ENCODE assay signal across 23 cellular contexts in genomic region chr20:39356913-39357312, GRCh38.
DNase-seq lines count a peak whose midpoint lies in the region; ATAC-seq, FAIRE-seq and TF ChIP-seq lines count a peak whose summit lies in the region.
"Had no signal": no experiment of that assay in that cellular context is flagged by ENCODE, and none has a peak within 500 bp of the region (broad histone marks: within the 10 kb centered on the region; RNA-seq: fewer than 3 reads in every experiment).

No MANE protein-coding gene starts in this region.

- no peaks in the 10 kb centered on the region for H4K20me1 ChIP-seq in OCI-LY3 (ENCODE audit: insufficient read depth, low read length)
- H4K20me1 ChIP-seq in HepG2 (ENCODE audit: insufficient read depth, low read length), result no peaks in the 10 kb centered on the region

- no peaks in the 10 kb centered on the region for H3K9me3 ChIP-seq in right atrium auricular region
- peaks cover 4% of the 10 kb centered on the region; the same call in 1 of the 2 replicates for H3K9me3 ChIP-seq in OCI-LY3 (ENCODE audit: insufficient read depth, low read length)
- H3K9me3 ChIP-seq in HepG2 (ENCODE audit: low read length), result no peaks in the 10 kb centered on the region

- ATAC-seq in Right ventricle myocardium inferior (peak; percentile 42), HepG2 (no peak), HG03039 (IDR thresholded peaks at IDR 0.05; ENCODE audit: unreplicated experiment) (no peak)
- no peak for ATAC-seq in stimulated activated memory B cell treated with anti-CD40 and anti-IgM and Interleukin-4, amounts not matched to agents 10 μg/mL and 1 μg/mL and 100 μg/mL, for 72 hours
- ATAC-seq: K562 had no signal

- H3K27me3 Mint-ChIP-seq in stimulated activated memory B cell treated with anti-CD40 and anti-IgM and Interleukin-4, amounts not matched to agents 10 μg/mL and 1 μg/mL and 100 μg/mL, for 72 hours, result no peaks in the 10 kb centered on the region
- H3K27me3 Mint-ChIP-seq: CD8-positive, alpha-beta memory T cell had no signal

- H3K4me1 ChIP-seq in right atrium auricular region, result no peaks in the 10 kb centered on the region
- peaks cover 40% of the 10 kb centered on the region for H3K4me1 ChIP-seq in OCI-LY3 (ENCODE audit: low read length)
- no peaks in the 10 kb centered on the region for H3K4me1 ChIP-seq in HepG2 (ENCODE audit: insufficient read depth, low read length)

- FAIRE-seq in HepG2 (lab: Jason Lieb, UNC), result no peak
- FAIRE-seq: A204.1, G401.6, K562 had no signal

- H3K9ac ChIP-seq in OCI-LY3 (ENCODE audit: low read length) (no peak overlapping the region), HepG2 (ENCODE audit: insufficient read depth, low read depth, low read length) (no peak overlapping the region)

- BruUV-seq in HepG2 (replicated peaks; lab: Mats Ljungman, UMichigan), result no TSS peak

- peak overlapping the region; percentile 14 for H3K27ac Mint-ChIP-seq in stimulated activated memory B cell treated with anti-CD40 and anti-IgM and Interleukin-4, amounts not matched to agents 10 μg/mL and 1 μg/mL and 100 μg/mL, for 72 hours
- H3K27ac Mint-ChIP-seq: CD8-positive, alpha-beta memory T cell; HFFc6 had no signal

- DNase-seq in Right ventricle myocardium inferior (ENCODE audit: missing footprints) (no peak), right atrium auricular region (ENCODE audit: low spot score) (no peak), HepG2 (ENCODE audit: low spot score) (no peak), GM10266 (ENCODE audit: extremely low spot score) (no peak), NCI-H2227 treated with DMSO at 0.1 percent for 48 hours (lab: John Stamatoyannopoulos, UW) (no peak)
- DNase-seq: Calu3; CD8-positive, alpha-beta memory T cell; H7; HFFc6; NCI-H1417; NCI-H1930; NCI-H345; NCI-H82; SHP77 treated with DMSO at 0.1 percent for 48 hours; SW 1271 had no signal

- H2AFZ ChIP-seq in OCI-LY3 (ENCODE audit: low read depth, low read length) (no peak overlapping the region), HepG2 (ENCODE audit: low read length) (no peak overlapping the region)

- no peaks in the 10 kb centered on the region for H3K36me3 Mint-ChIP-seq in stimulated activated memory B cell treated with anti-CD40 and anti-IgM and Interleukin-4, amounts not matched to agents 10 μg/mL and 1 μg/mL and 100 μg/mL, for 72 hours
- H3K36me3 Mint-ChIP-seq: CD8-positive, alpha-beta memory T cell had no signal

- no peak overlapping the region for H3K4me3 Mint-ChIP-seq in stimulated activated memory B cell treated with anti-CD40 and anti-IgM and Interleukin-4, amounts not matched to agents 10 μg/mL and 1 μg/mL and 100 μg/mL, for 72 hours
- H3K4me3 Mint-ChIP-seq: CD8-positive, alpha-beta memory T cell; HFFc6 had no signal

- H3K79me2 ChIP-seq in OCI-LY3 (ENCODE audit: low read length) (no peaks in the 10 kb centered on the region), HepG2 (ENCODE audit: insufficient read depth, low read length) (no peaks in the 10 kb centered on the region)

- 4% methylated on average over 1 of the region's 1 CpG for WGBS in HepG2 (ENCODE audit: low lambda C conversion rate)

- peaks cover 5% of the 10 kb centered on the region for H3K9me3 Mint-ChIP-seq in stimulated activated memory B cell treated with anti-CD40 and anti-IgM and Interleukin-4, amounts not matched to agents 10 μg/mL and 1 μg/mL and 100 μg/mL, for 72 hours

- TF ChIP-seq POLR2A in HepG2 (IDR thresholded peaks at IDR 0.05; ENCODE audit: insufficient read depth in 1 of 2, low read depth in 2 of 2, low read length in 2 of 2), result no peak

- peaks cover 25% of the 10 kb centered on the region for H3K4me1 Mint-ChIP-seq in stimulated activated memory B cell treated with anti-CD40 and anti-IgM and Interleukin-4, amounts not matched to agents 10 μg/mL and 1 μg/mL and 100 μg/mL, for 72 hours
- H3K4me1 Mint-ChIP-seq: CD8-positive, alpha-beta memory T cell had no signal

- CTCF ChIA-PET in HepG2 (lab: Yijun Ruan, JAX; ENCODE audit: low intra/inter-chr PET ratio, low total read pairs), result no interaction called here

- TF ChIP-seq EP300 in HepG2 (IDR thresholded peaks at IDR 0.05; ENCODE audit: low read depth in 2 of 2, low read length in 2 of 2) (no peak), HepG2 (CRISPR knock-in tag; IDR thresholded peaks at IDR 0.05; ENCODE audit: borderline replicate concordance) (no peak)

- TF ChIP-seq CTCF in right atrium auricular region (IDR thresholded peaks at IDR 0.05), result no peak
- no peak for TF ChIP-seq CTCF in OCI-LY3 (IDR thresholded peaks at IDR 0.05; ENCODE audit: low read depth, low read length)
- TF ChIP-seq CTCF in HepG2 (CRISPR knock-in tag; IDR thresholded peaks at IDR 0.05), result no peak
- no peak for TF ChIP-seq CTCF in GM10266 (IDR thresholded peaks at IDR 0.05; ENCODE audit: control insufficient read depth, insufficient read depth, low read depth, missing control alignments)

- H3K4me3 ChIP-seq in right atrium auricular region (no peak overlapping the region), OCI-LY3 (ENCODE audit: low read length) (no peak overlapping the region), HepG2 (replicated peaks in 1 of 3; ENCODE audit: insufficient read depth in 1 of 3, low read depth in 2 of 3, low read length in 3 of 3) (no peak overlapping the region)
- H3K4me3 ChIP-seq: K562, SK-N-MC had no signal

- H3K27me3 ChIP-seq in right atrium auricular region (no peaks in the 10 kb centered on the region), OCI-LY3 (ENCODE audit: low read depth, low read length) (no peaks in the 10 kb centered on the region), HepG2 (ENCODE audit: control insufficient read depth in 1 of 2, insufficient read depth in 2 of 2, low read length in 2 of 2) (no peaks in the 10 kb centered on the region)

- no peak overlapping the region for H3K4me2 ChIP-seq in OCI-LY3 (ENCODE audit: low read length)
- no peak overlapping the region for H3K4me2 ChIP-seq in HepG2 (ENCODE audit: low read depth, low read length)

- no peak overlapping the region for H3K27ac ChIP-seq in right atrium auricular region
- peak overlapping the region; percentile 72; the same call in 1 of the 2 replicates for H3K27ac ChIP-seq in OCI-LY3 (ENCODE audit: low read length)
- no peak overlapping the region for H3K27ac ChIP-seq in HepG2 (ENCODE audit: extremely low read length, insufficient read depth, low read length)
- H3K27ac ChIP-seq: C4-2B, SK-N-MC had no signal

- no peak for TF ChIP-seq RAD21 in HepG2 (CRISPR knock-in tag; IDR thresholded peaks at IDR 0.05)

- no peaks in the 10 kb centered on the region for H3K36me3 ChIP-seq in right atrium auricular region
- no peaks in the 10 kb centered on the region for H3K36me3 ChIP-seq in OCI-LY3 (replicated peaks; ENCODE audit: low read depth, low read length)
- H3K36me3 ChIP-seq in HepG2 (replicated peaks in 1 of 2; ENCODE audit: control insufficient read depth in 1 of 2, insufficient read depth in 2 of 2, low read length in 2 of 2), result no peaks in the 10 kb centered on the region

- intact Hi-C loops in Right ventricle myocardium inferior (cut with DNase I) (no loop called here), HepG2 (cut with micrococcal nuclease; ENCODE audit: unreplicated experiment) (no loop called here)

- in situ Hi-C loops in HepG2 (cut with HindIII; ENCODE audit: extremely low pct_ligation_motif_present, low pct_unique_long_range_greater_than_20kb), result no loop called here

- POLR2A ChIA-PET in HepG2 (lab: Yijun Ruan, JAX), result no interaction called here

TF ChIP-seq in HepG2, 621 proteins besides CTCF, POLR2A, EP300 and RAD21:
- TF ChIP-seq ZNF263 (CRISPR knock-in tag; IDR thresholded peaks at IDR 0.05), result 0 out of 2 replicates have a peak, but pooled peaks have one; percentile 15
- TF ChIP-seq TFE3 (CRISPR knock-in tag; IDR thresholded peaks at IDR 0.05), result no peak
- no peak for TF ChIP-seq SIX1 (CRISPR knock-in tag; IDR thresholded peaks at IDR 0.05; ENCODE audit: borderline replicate concordance)
- no peak for TF ChIP-seq ZNF160 (CRISPR knock-in tag; IDR thresholded peaks at IDR 0.05)
- no peak for TF ChIP-seq RFX5 (IDR thresholded peaks at IDR 0.05; ENCODE audit: low read depth, low read length)
- TF ChIP-seq ZNF678 (CRISPR knock-in tag; IDR thresholded peaks at IDR 0.05), result no peak
